In the genomic region with DNA sequence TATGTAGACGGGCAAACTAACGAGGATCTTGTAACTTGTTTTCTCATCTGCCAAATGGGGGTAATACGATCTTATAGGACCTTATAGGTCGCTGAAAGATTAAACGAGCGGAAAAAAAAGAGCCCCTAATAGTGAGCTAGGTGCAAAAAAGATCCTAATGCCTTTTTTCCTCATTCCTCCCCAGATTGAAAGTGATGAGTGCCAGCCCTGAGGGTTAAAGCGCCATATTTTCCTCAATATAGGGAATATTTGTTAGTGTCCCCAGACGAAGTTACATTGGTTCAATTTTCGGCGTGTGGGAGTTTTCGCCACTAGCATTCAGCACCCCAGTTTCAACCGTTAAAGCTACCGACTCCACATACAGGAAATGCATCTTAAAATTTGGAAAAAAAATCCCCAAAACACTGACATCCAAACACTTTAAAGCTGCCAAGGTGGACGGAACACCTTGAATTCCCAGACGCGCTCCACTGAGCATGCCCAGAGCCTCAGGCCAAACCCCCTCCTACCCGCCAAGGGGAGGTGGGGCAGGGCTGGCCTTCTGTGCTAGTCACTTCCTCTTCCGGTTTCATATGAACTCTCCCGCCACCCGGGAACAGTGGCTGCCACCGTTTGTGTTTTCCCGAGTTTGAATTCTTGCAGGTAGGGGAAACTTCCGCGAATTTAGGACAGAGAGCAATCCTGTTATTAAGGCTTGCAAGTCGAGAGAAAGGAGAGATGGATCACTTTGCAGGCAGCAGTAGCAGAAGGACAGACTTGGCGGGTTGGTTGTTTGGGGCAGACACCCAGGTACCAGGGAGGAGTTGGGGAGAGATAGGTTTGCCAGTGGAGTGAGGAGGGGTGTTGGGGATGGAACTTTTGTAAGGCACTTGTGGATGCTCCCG, we compare ENCODE assay signal across 1 cellular context.
TF ChIP-seq lines count a peak whose summit lies in the region.

A gene with protein sequence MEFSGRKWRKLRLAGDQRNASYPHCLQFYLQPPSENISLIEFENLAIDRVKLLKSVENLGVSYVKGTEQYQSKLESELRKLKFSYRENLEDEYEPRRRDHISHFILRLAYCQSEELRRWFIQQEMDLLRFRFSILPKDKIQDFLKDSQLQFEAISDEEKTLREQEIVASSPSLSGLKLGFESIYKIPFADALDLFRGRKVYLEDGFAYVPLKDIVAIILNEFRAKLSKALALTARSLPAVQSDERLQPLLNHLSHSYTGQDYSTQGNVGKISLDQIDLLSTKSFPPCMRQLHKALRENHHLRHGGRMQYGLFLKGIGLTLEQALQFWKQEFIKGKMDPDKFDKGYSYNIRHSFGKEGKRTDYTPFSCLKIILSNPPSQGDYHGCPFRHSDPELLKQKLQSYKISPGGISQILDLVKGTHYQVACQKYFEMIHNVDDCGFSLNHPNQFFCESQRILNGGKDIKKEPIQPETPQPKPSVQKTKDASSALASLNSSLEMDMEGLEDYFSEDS (plus strand): TSS at position 571 of the 884 bp plus-strand sequence. CDS start 816 bp downstream, outside the sequence.

TF ChIP-seq in K562, 482 proteins besides CTCF, POLR2A, EP300 and RAD21 (continued from another document):
- TF ChIP-seq PRDM10 (IDR thresholded peaks at IDR 0.05; ENCODE audit: partially characterized antibody) (no peak), TFAP4 (CRISPR knock-in tag; IDR thresholded peaks at IDR 0.05; ENCODE audit: borderline replicate concordance) (peak; percentile 43; the same call in 1 of the 2 replicates), NR2F6 (CRISPR knock-in tag; IDR thresholded peaks at IDR 0.05) (no peak), ZNF124 (CRISPR knock-in tag; IDR thresholded peaks at IDR 0.05) (no peak)
TF ChIP-seq in K562: peak in this region for 83.
